ENCODE assay signal across 21 cellular contexts in genomic region chr7:155693826-155694225, GRCh38.
"Had no signal": no experiment of that assay in that cellular context is flagged by ENCODE, and none has a peak within 500 bp of the region (broad histone marks: within the 10 kb centered on the region; RNA-seq: fewer than 3 reads in every experiment).

No MANE protein-coding gene starts in this region.

- H3K27me3 Mint-ChIP-seq: activated B cell treated with CpG ODN at 0.5 μM for 24 hours; dendritic cell treated with granulocyte-macrophage colony-stimulating factor and Interleukin-4, amounts not matched to agents 40 ng/mL and 50 ng/mL, for 4 days; natural killer cell treated with Interleukin-12 subunit alpha and Interleukin-12 subunit beta and Interleukin-15 and Interleukin-18, amount 100 ng/mL, for 72 hours; progenitor cell of endocrine pancreas; T-cell had no signal

- DNase-seq: activated B cell treated with CpG ODN at 0.5 μM for 24 hours; activated CD4-positive, alpha-beta T cell treated with anti-CD3 and anti-CD28 coated beads, Interleukin-2, amount 50 U/mL, for 4 hours; activated effector memory CD4-positive, alpha-beta T cell treated with Interleukin-2 at 50 U/mL for 16 hours; activated naive CD4-positive, alpha-beta T cell treated with anti-CD3 and anti-CD28 coated beads for 36 hours; activated T-cell treated with anti-CD3 and anti-CD28 coated beads for 4 hours; activated T-cell treated with anti-CD3 and anti-CD28 coated beads, Interleukin-2, amount 50 U/mL, for 72 hours; amygdala; esophagus squamous epithelium; left lung; lower lobe of right lung; mucosa of descending colon; right lobe of liver; stimulated activated CD4-positive, alpha-beta T cell treated with anti-CD3 and anti-CD28 coated beads, Interleukin-2, amount 100 ng/mL, for 48 hours; stimulated activated naive CD8-positive, alpha-beta T cell treated with anti-CD3 and anti-CD28 coated beads, Interleukin-15, Interleukin-2, amounts not matched to agents 100 U/mL and 50 U/mL, for 24 hours; T-cell; testis; transverse colon had no signal

- ATAC-seq: activated T-cell treated with anti-CD3 and anti-CD28 coated beads, Interleukin-2, amount 50 U/mL, for 72 hours; left lung; lower lobe of right lung; mucosa of descending colon; natural killer cell treated with Interleukin-12 subunit alpha and Interleukin-12 subunit beta and Interleukin-15 and Interleukin-18, amount 100 ng/mL, for 72 hours; right lobe of liver; stimulated activated naive CD8-positive, alpha-beta T cell treated with anti-CD3 and anti-CD28 coated beads, Interleukin-15, Interleukin-2, amounts not matched to agents 100 U/mL and 50 U/mL, for 24 hours; T-cell had no signal

- H3K27ac Mint-ChIP-seq: activated B cell treated with CpG ODN at 0.5 μM for 24 hours; activated naive CD4-positive, alpha-beta T cell treated with anti-CD3 and anti-CD28 coated beads for 36 hours; dendritic cell treated with granulocyte-macrophage colony-stimulating factor and Interleukin-4, amounts not matched to agents 40 ng/mL and 50 ng/mL, for 4 days; natural killer cell treated with Interleukin-12 subunit alpha and Interleukin-12 subunit beta and Interleukin-15 and Interleukin-18, amount 100 ng/mL, for 72 hours; progenitor cell of endocrine pancreas; T-cell; T-helper 2 cell treated with Interferon-gamma antibody and Interleukin-4, amounts not matched to agents 5 μg/mL and 100 μg/mL, for 36 hours had no signal

- H3K4me3 Mint-ChIP-seq: activated B cell treated with CpG ODN at 0.5 μM for 24 hours; activated naive CD4-positive, alpha-beta T cell treated with anti-CD3 and anti-CD28 coated beads for 36 hours; activated T-cell treated with anti-CD3 and anti-CD28 coated beads, Interleukin-2, amount 50 U/mL, for 72 hours; dendritic cell treated with granulocyte-macrophage colony-stimulating factor and Interleukin-4, amounts not matched to agents 40 ng/mL and 50 ng/mL, for 4 days; natural killer cell treated with Interleukin-12 subunit alpha and Interleukin-12 subunit beta and Interleukin-15 and Interleukin-18, amount 100 ng/mL, for 72 hours; T-cell; T-helper 2 cell treated with Interferon-gamma antibody and Interleukin-4, amounts not matched to agents 5 μg/mL and 100 μg/mL, for 36 hours had no signal

- H3K9me3 Mint-ChIP-seq: activated B cell treated with CpG ODN at 0.5 μM for 24 hours; activated naive CD4-positive, alpha-beta T cell treated with anti-CD3 and anti-CD28 coated beads for 36 hours; natural killer cell treated with Interleukin-12 subunit alpha and Interleukin-12 subunit beta and Interleukin-15 and Interleukin-18, amount 100 ng/mL, for 72 hours; T-cell; T-helper 2 cell treated with Interferon-gamma antibody and Interleukin-4, amounts not matched to agents 5 μg/mL and 100 μg/mL, for 36 hours had no signal
